Comparison of ENCODE assay signal across 18 cellular contexts in the genomic region with DNA sequence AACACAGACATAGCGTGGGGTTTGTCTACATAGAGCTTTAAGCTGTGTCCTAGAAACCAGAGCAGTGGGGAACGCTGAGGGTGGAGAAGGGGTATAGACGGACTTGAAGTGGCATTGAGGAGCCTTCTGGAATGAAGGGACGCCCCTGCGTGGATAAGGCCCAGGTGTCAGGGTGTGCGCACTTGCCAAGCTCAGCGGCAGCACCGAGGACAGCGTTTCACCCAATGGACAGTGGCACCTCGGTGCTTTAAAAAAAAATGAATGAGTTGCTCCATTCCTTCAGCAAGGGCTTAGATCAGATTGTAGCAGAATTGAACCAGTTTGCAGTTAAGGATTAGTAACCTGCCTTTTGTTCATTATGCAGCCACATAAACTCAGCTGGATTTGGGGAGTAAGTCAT. TPM values are rescaled to one million over a fixed set of nuclear protein-coding genes. Genes with fewer than 3 reads are reported as not detected.
DNase-seq lines count a peak whose midpoint lies in the region; ATAC-seq, FAIRE-seq and TF ChIP-seq lines count a peak whose summit lies in the region.
"Had no signal": no experiment of that assay in that cellular context is flagged by ENCODE, and none has a peak within 500 bp of the region (broad histone marks: within the 10 kb centered on the region; RNA-seq: fewer than 3 reads in every experiment).

No MANE protein-coding gene starts in this region.

- H3K79me2 ChIP-seq in K562 (ENCODE audit: control insufficient read depth, insufficient read depth, low read length), result no peaks in the 10 kb centered on the region

- H4K20me1 ChIP-seq in K562 (replicated peaks; ENCODE audit: control insufficient read depth, insufficient read depth, low read length), result 0 out of 2 replicates have a peak, but pooled peaks cover 4% of the 10 kb centered on the region

- POLR2A ChIA-PET in K562 (lab: Yijun Ruan, JAX), result interaction anchor here (1.9 kb wide), 1 partner anchor 13 kb away, joined by 4 read pairs; no protein-coding TSS in a partner anchor

- no peak overlapping the region for H3K4me2 ChIP-seq in K562 (ENCODE audit: insufficient read depth, low read length)

- H3K4me3 Mint-ChIP-seq in activated naive CD8-positive, alpha-beta T cell, result no peak overlapping the region
- H3K4me3 Mint-ChIP-seq in activated naive CD8-positive, alpha-beta T cell treated with anti-CD3 and anti-CD28 coated beads for 36 hours, result no peak overlapping the region
- H3K4me3 Mint-ChIP-seq: CD4-positive, alpha-beta memory T cell had no signal

- no peaks in the 10 kb centered on the region for H3K4me1 ChIP-seq in K562 (replicated peaks in 1 of 2; ENCODE audit: control insufficient read depth in 2 of 2, insufficient read depth in 2 of 2, low read length in 2 of 2)

- no TSS peak for BruUV-seq in K562 (replicated peaks; lab: Mats Ljungman, UMichigan)

- TF ChIP-seq EP300 in Ishikawa (IDR thresholded peaks at IDR 0.05; ENCODE audit: borderline replicate concordance) (no peak), K562 (IDR thresholded peaks at IDR 0.05; ENCODE audit: low read length) (no peak)

- peaks cover 84% of the 10 kb centered on the region for H3K36me3 ChIP-seq in K562 (ENCODE audit: control insufficient read depth, insufficient read depth, low read length)

- no peaks in the 10 kb centered on the region for H3K9me3 ChIP-seq in K562 (replicated peaks; ENCODE audit: control insufficient read depth, insufficient read depth, low read depth, low read length)

- H3K9ac ChIP-seq in K562 (ENCODE audit: insufficient read depth in 1 of 2, low read depth in 2 of 2, low read length in 2 of 2), result no peak overlapping the region; a peak in 1 of 4 replicates

- peak overlapping the region; percentile 22 for H3K27ac Mint-ChIP-seq in activated naive CD8-positive, alpha-beta T cell
- no peak overlapping the region for H3K27ac Mint-ChIP-seq in activated naive CD8-positive, alpha-beta T cell treated with anti-CD3 and anti-CD28 coated beads for 36 hours

- no peaks in the 10 kb centered on the region for H3K27me3 Mint-ChIP-seq in activated naive CD8-positive, alpha-beta T cell
- no peaks in the 10 kb centered on the region for H3K27me3 Mint-ChIP-seq in activated naive CD8-positive, alpha-beta T cell treated with anti-CD3 and anti-CD28 coated beads for 36 hours
- H3K27me3 Mint-ChIP-seq: CD4-positive, alpha-beta memory T cell had no signal

- no peaks in the 10 kb centered on the region for H3K27me3 ChIP-seq in K562 (ENCODE audit: control insufficient read depth in 2 of 2, insufficient read depth in 2 of 2, low read length in 2 of 2)
- H3K27me3 ChIP-seq: MG63 had no signal

- H3K27ac ChIP-seq in K562 (ENCODE audit: extremely low read depth, low read depth, low read length), result no peak overlapping the region
- peak overlapping the region; percentile 75 for H3K27ac ChIP-seq in temporal lobe (ENCODE audit: low read depth, low read length)

- WGBS in K562 (ENCODE audit: insufficient coverage, low coverage, missing lambda C conversion rate), result 76% methylated on average over 10 of the region's 10 CpGs

- H3K9me3 Mint-ChIP-seq in activated naive CD8-positive, alpha-beta T cell (ENCODE audit: low read depth), result no peaks in the 10 kb centered on the region
- H3K9me3 Mint-ChIP-seq in activated naive CD8-positive, alpha-beta T cell treated with anti-CD3 and anti-CD28 coated beads for 36 hours, result no peaks in the 10 kb centered on the region

- peaks cover 11% of the 10 kb centered on the region for H3K36me3 Mint-ChIP-seq in activated naive CD8-positive, alpha-beta T cell
- H3K36me3 Mint-ChIP-seq in activated naive CD8-positive, alpha-beta T cell treated with anti-CD3 and anti-CD28 coated beads for 36 hours, result peaks cover 26% of the 10 kb centered on the region

- ATAC-seq in K562 (no peak), GM18517 (IDR thresholded peaks at IDR 0.05; ENCODE audit: unreplicated experiment) (no peak)
- ATAC-seq: GM12878, HepG2 had no signal

- H2AFZ ChIP-seq in K562 (ENCODE audit: low read depth, low read length), result no peak overlapping the region

- no peaks in the 10 kb centered on the region for H3K4me1 Mint-ChIP-seq in activated naive CD8-positive, alpha-beta T cell (ENCODE audit: low read depth)
- H3K4me1 Mint-ChIP-seq in activated naive CD8-positive, alpha-beta T cell treated with anti-CD3 and anti-CD28 coated beads for 36 hours, result no peaks in the 10 kb centered on the region

- TF ChIP-seq RAD21 in Ishikawa (IDR thresholded peaks at IDR 0.05; ENCODE audit: low read depth), result no peak
- TF ChIP-seq RAD21 in K562 (CRISPR knock-in tag; conservative IDR thresholded peaks at IDR 0.05 in 1 of 2, IDR thresholded peaks at IDR 0.05 in 1 of 2), result no peak

- H3K9me1 ChIP-seq in K562 (ENCODE audit: control insufficient read depth, insufficient read depth, low read length), result peaks cover 4% of the 10 kb centered on the region

- FAIRE-seq in K562 (lab: Jason Lieb, UNC), result no peak
- FAIRE-seq: GM12878, HepG2, RCC 7860 had no signal

- no peak for TF ChIP-seq POLR2A in K562 (conservative IDR thresholded peaks at IDR 0.05)

- TF ChIP-seq CTCF in K562 (IDR thresholded peaks at IDR 0.05 in 2 of 3, conservative IDR thresholded peaks at IDR 0.05 in 1 of 3; ENCODE audit: insufficient read depth in 2 of 3, low read depth in 1 of 3, low read length in 3 of 3), result no peak

- in situ Hi-C loops in K562 (cut with MboI), result no loop called here

- CTCF ChIA-PET in K562 (lab: Yijun Ruan, JAX; ENCODE audit: low intra/inter-chr PET ratio), result no interaction called here

- H3K4me3 ChIP-seq in K562, result no peak overlapping the region
- H3K4me3 ChIP-seq: GM12878, MG63 had no signal

- intact Hi-C loops in K562 (cut with micrococcal nuclease), result no loop called here

- no peak for DNase-seq in activated naive CD8-positive, alpha-beta T cell treated with anti-CD3 and anti-CD28 coated beads for 36 hours
- DNase-seq in K562 (ENCODE audit: extremely low read depth in 1 of 4, low spot score in 3 of 4) (no peak), NCI-H1105 (lab: John Stamatoyannopoulos, UW) (no peak), NCI-H345 (lab: John Stamatoyannopoulos, UW) (no peak)
- DNase-seq: CD4-positive, alpha-beta memory T cell; GDM1; KG1; MG63; NCI-H2029 treated with DMSO at 0.1 percent for 48 hours; NCI-H526 treated with DMSO at 0.1 percent for 48 hours had no signal

TF ChIP-seq in Ishikawa, 13 proteins besides CTCF, POLR2A, EP300 and RAD21 (continues in another document):
- TF ChIP-seq MAX (IDR thresholded peaks at IDR 0.05), result no peak

TF ChIP-seq in K562, 482 proteins besides CTCF, POLR2A, EP300 and RAD21:
- no peak for TF ChIP-seq ZNF717 (CRISPR knock-in tag; IDR thresholded peaks at IDR 0.05)
- TF ChIP-seq POLR2AphosphoS2 (IDR thresholded peaks at IDR 0.05; ENCODE audit: low read length), result 0 out of 2 replicates have a peak, but pooled peaks have one; percentile 17
- TF ChIP-seq ETV1 (tag; conservative IDR thresholded peaks at IDR 0.05; ENCODE audit: low read depth), result no peak
- no peak for TF ChIP-seq KLF13 (tag; IDR thresholded peaks at IDR 0.05; ENCODE audit: borderline replicate concordance, low read depth)
- TF ChIP-seq, protein P1, sequence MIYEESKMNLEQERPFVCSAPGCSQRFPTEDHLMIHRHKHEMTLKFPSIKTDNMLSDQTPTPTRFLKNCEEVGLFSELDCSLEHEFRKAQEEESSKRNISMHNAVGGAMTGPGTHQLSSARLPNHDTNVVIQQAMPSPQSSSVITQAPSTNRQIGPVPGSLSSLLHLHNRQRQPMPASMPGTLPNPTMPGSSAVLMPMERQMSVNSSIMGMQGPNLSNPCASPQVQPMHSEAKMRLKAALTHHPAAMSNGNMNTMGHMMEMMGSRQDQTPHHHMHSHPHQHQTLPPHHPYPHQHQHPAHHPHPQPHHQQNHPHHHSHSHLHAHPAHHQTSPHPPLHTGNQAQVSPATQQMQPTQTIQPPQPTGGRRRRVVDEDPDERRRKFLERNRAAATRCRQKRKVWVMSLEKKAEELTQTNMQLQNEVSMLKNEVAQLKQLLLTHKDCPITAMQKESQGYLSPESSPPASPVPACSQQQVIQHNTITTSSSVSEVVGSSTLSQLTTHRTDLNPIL (CRISPR knock-in tag; IDR thresholded peaks at IDR 0.05), result no peak
- TF ChIP-seq TEAD4 (IDR thresholded peaks at IDR 0.05; ENCODE audit: low read length), result no peak
- TF ChIP-seq TEAD4 (CRISPR knock-in tag; IDR thresholded peaks at IDR 0.05; ENCODE audit: borderline replicate concordance), result no peak
- TF ChIP-seq HMG20A (CRISPR knock-in tag; conservative IDR thresholded peaks at IDR 0.05), result no peak

RNA-seq across cellular contexts. Expression of gene MMP17, which starts 33.6 kb away (rescaled TPM):
- under 1 TPM in 1 of 2 experiments, not detected in 1; 0.32 TPM for total RNA-seq in activated naive CD8-positive, alpha-beta T cell treated with anti-CD3 and anti-CD28 coated beads for 36 hours
- 65.7 and 167 TPM in 2 replicates for total RNA-seq in K562 (2011; cell fraction: chromatin; rRNA removed; ENCODE audit: low replicate concordance)
- 84.0 and 92.2 TPM in 2 replicates for total RNA-seq in K562 (2011; cell fraction: nucleolus; rRNA removed)
- total RNA-seq in K562 (2011; cell fraction: nucleoplasm; rRNA removed), result 68.9 and 73.7 TPM in 2 replicates
- 12.7 and 17.5 TPM in 2 replicates for total RNA-seq in K562 (2014; rRNA removed)
- total RNA-seq in K562 (2014; rRNA removed; fragmentation: Illumina TruSeq; extraction: Trizol), result 0.93 and 1.1 TPM in 2 replicates
- 4.0 and 4.6 TPM in 2 replicates for total RNA-seq in K562 (2015; rRNA removed; fragmentation: Illumina TruSeq; extraction: Trizol)
- 18.0 and 20.1 TPM in 2 replicates for total RNA-seq in K562 (2021)
- 17.1 and 57.8 TPM in 2 replicates for polyA plus RNA-seq in K562 (2011; rRNA removed)
- 29.3 and 39.3 TPM in 2 replicates for polyA plus RNA-seq in K562 (2011; cell fraction: cytosol; rRNA removed)
- polyA plus RNA-seq in K562 (2011; cell fraction: nucleus; rRNA removed), result 170 and 193 TPM in 2 replicates
- polyA plus RNA-seq in K562 (2012), result 17.2 and 26.5 TPM in 2 replicates
- polyA plus RNA-seq in K562 (2014; fragmentation: Illumina TruSeq; extraction: Trizol), result 5.0 and 11.6 TPM in 2 replicates
- polyA plus RNA-seq in K562 (2014; fragmentation: Nextera tagmentation; extraction: Ambion mirVana), result not detected
- polyA plus RNA-seq in K562 (2014; rRNA removed), result 21.2 and 24.1 TPM in 2 replicates
- polyA minus RNA-seq in K562 (2011; rRNA and poly(A)+ RNA removed), result 4.9 and 7.1 TPM in 2 replicates
- 13.5 and 30.6 TPM in 2 replicates for polyA minus RNA-seq in K562 (2011; cell fraction: cytosol; rRNA and poly(A)+ RNA removed)
- polyA minus RNA-seq in K562 (2011; cell fraction: nucleus; rRNA and poly(A)+ RNA removed), result 25.7 and 56.9 TPM in 2 replicates
- total RNA-seq in temporal lobe, result 22.4 TPM
- total RNA-seq: OCI-LY7 had no signal
- polyA plus RNA-seq: CD4-positive, alpha-beta memory T cell had no signal
